In the genomic region with DNA sequence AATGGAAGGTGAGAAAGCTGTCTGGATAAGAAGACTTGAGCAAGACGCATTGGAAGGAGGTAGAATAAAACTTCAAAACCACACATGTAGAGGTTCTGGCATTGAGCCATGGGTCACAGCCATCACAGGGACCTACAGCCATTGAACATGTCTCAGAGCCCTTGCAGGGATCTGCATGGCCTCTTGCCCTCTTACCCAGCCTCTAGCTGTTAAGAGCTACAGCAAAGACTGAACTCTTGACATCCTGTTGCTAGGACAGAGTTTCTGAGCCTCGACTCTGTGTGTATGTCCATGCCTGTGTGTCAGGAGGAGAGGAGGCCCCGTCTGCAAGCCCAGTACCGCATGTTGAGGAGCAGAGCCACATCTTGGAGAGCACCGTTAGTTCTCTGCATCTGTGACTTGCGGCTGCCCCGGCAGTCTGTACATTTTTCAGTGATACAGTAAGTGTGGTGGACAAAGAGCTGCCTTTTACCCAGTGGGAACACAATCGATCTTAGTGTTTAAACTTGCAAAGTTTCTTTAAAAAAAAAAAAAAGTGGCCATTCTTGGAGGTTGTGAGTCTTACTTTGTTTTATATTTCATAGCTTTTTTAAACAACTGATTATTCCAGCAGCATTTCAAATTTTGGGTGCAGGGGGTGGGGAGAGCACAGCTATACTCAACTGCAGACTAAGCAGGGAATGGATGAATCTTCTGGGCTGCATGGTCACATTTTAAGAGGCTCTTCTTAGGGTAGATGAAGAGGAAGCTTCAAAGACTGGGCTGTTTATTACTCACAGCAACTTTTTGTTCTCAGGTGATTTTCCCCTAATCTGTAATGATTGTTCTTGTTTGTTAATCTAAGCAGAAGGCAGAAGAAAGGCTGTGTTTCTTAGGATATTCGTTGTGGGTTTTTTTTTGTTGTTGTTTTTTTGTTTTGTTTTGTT, we compare ENCODE assay signal across 24 cellular contexts.
A peak's percentile ranks its signal among the peaks of the same experiment; 100 is the strongest.
DNase-seq lines count a peak whose midpoint lies in the region; ATAC-seq, FAIRE-seq and TF ChIP-seq lines count a peak whose summit lies in the region.
"Had no signal": no experiment of that assay in that cellular context is flagged by ENCODE, and none has a peak within 500 bp of the region (broad histone marks: within the 10 kb centered on the region; RNA-seq: fewer than 3 reads in every experiment).

No MANE protein-coding gene starts in this region.

- H3K4me1 ChIP-seq in HepG2 (ENCODE audit: insufficient read depth, low read length) (peaks cover 14% of the 10 kb centered on the region), right lobe of liver (peaks cover 0 to 4% (median 0%) of the 10 kb centered on the region in 4 donors), GM23248 (ENCODE audit: insufficient read depth) (no peaks in the 10 kb centered on the region)
- H3K4me1 ChIP-seq: Peyer's patch, SJCRH30 had no signal

- H3K9me3 Mint-ChIP-seq in activated CD4-positive, alpha-beta T cell treated with anti-CD3 and anti-CD28 coated beads, Interleukin-2, amount 10 ng/mL, durations not matched to agents 7 days and 5 days: peaks cover 5% of the 10 kb centered on the region

- in situ Hi-C loops in HepG2 (cut with HindIII; ENCODE audit: extremely low pct_ligation_motif_present, low pct_unique_long_range_greater_than_20kb): no loop called here
- in situ Hi-C loops in GM23248 (cut with MboI): no loop called here

- H4K20me1 ChIP-seq in HepG2 (ENCODE audit: insufficient read depth, low read length): no peaks in the 10 kb centered on the region
- H4K20me1 ChIP-seq in GM23248 (ENCODE audit: insufficient read depth): no peaks in the 10 kb centered on the region

- H3K36me3 ChIP-seq in HepG2 (replicated peaks in 1 of 2; ENCODE audit: control insufficient read depth in 1 of 2, insufficient read depth in 2 of 2, low read length in 2 of 2) (no peaks in the 10 kb centered on the region), right lobe of liver (no peaks in the 10 kb centered on the region), GM23248 (ENCODE audit: low read depth) (no peaks in the 10 kb centered on the region)
- H3K36me3 ChIP-seq: Peyer's patch, SJCRH30 had no signal

- TF ChIP-seq CTCF in HepG2 (CRISPR knock-in tag; IDR thresholded peaks at IDR 0.05) (no peak), right lobe of liver (IDR thresholded peaks at IDR 0.05) (no peak), choroid plexus epithelial cell (conservative IDR thresholded peaks at IDR 0.05; ENCODE audit: low read depth, low read length) (no peak)

- DNase-seq in HepG2 (ENCODE audit: low spot score) (no peak), right lobe of liver (no peak), choroid plexus epithelial cell (ENCODE audit: low read depth) (peak; percentile 13), foreskin melanocyte (peak; percentile 88), GM23248 (no peak)
- DNase-seq in activated CD4-positive, alpha-beta T cell treated with anti-CD3 and anti-CD28 coated beads, Interleukin-2, amount 10 ng/mL, durations not matched to agents 7 days and 5 days: no peak
- DNase-seq: 8988T; DMS53; GDM1; H7; NCI-H1105; NCI-H2029 treated with DMSO at 0.1 percent for 48 hours; NCI-H226; NCI-H524; NCI-H774; NK-92 treated with Interleukin-12 subunit alpha and Interleukin-12 subunit beta, amount 100 ng/mL, for 24 hours; Peyer's patch; SJCRH30 had no signal

- no peak overlapping the region for H2AFZ ChIP-seq in HepG2 (ENCODE audit: low read length)
- no peak overlapping the region for H2AFZ ChIP-seq in GM23248

- no peaks in the 10 kb centered on the region for H3K9me2 ChIP-seq in GM23248 (ENCODE audit: insufficient read depth)

- no peak overlapping the region for H3K4me3 Mint-ChIP-seq in activated CD4-positive, alpha-beta T cell treated with anti-CD3 and anti-CD28 coated beads, Interleukin-2, amount 10 ng/mL, durations not matched to agents 7 days and 5 days
- H3K4me3 Mint-ChIP-seq: CD14-positive monocyte had no signal

- peaks cover 4% of the 10 kb centered on the region; the same call in 1 of the 2 replicates for H3F3A ChIP-seq in GM23248 (ENCODE audit: insufficient read depth)

- H3K79me2 ChIP-seq in HepG2 (ENCODE audit: insufficient read depth, low read length) (no peaks in the 10 kb centered on the region), GM23248 (ENCODE audit: insufficient read depth) (no peaks in the 10 kb centered on the region)

- H3K27ac ChIP-seq in HepG2 (ENCODE audit: extremely low read length, insufficient read depth, low read length) (no peak overlapping the region), right lobe of liver (no peak overlapping the region), GM23248 (no peak overlapping the region)
- H3K27ac ChIP-seq: HL-60, KMS-11, Peyer's patch, SJCRH30 had no signal

- no peaks in the 10 kb centered on the region for H3K27me3 Mint-ChIP-seq in activated CD4-positive, alpha-beta T cell treated with anti-CD3 and anti-CD28 coated beads, Interleukin-2, amount 10 ng/mL, durations not matched to agents 7 days and 5 days

- no peak overlapping the region for H3K4me3 ChIP-seq in HepG2 (replicated peaks in 1 of 3; ENCODE audit: insufficient read depth in 1 of 3, low read depth in 2 of 3, low read length in 3 of 3)
- no peak overlapping the region for H3K4me3 ChIP-seq in right lobe of liver
- no peak overlapping the region for H3K4me3 ChIP-seq in choroid plexus epithelial cell (ENCODE audit: low read depth, low read length)
- no peak overlapping the region for H3K4me3 ChIP-seq in GM23248
- H3K4me3 ChIP-seq: Peyer's patch, SJCRH30 had no signal

- H3K27ac Mint-ChIP-seq in activated CD4-positive, alpha-beta T cell treated with anti-CD3 and anti-CD28 coated beads, Interleukin-2, amount 10 ng/mL, durations not matched to agents 7 days and 5 days: no peak overlapping the region

- H3K9me3 ChIP-seq in HepG2 (ENCODE audit: low read length) (no peaks in the 10 kb centered on the region), right lobe of liver (no peaks in the 10 kb centered on the region), GM23248 (ENCODE audit: low read depth) (no peaks in the 10 kb centered on the region)
- H3K9me3 ChIP-seq: Peyer's patch, SJCRH30 had no signal

- no peak for TF ChIP-seq POLR2A in HepG2 (IDR thresholded peaks at IDR 0.05; ENCODE audit: insufficient read depth in 1 of 2, low read depth in 2 of 2, low read length in 2 of 2)
- TF ChIP-seq POLR2A in right lobe of liver (IDR thresholded peaks at IDR 0.05): no peak

- ATAC-seq in HepG2: peak; percentile 73
- ATAC-seq in right lobe of liver: no peak
- ATAC-seq in GM19452 (IDR thresholded peaks at IDR 0.05; ENCODE audit: unreplicated experiment): no peak
- no peak for ATAC-seq in HG02623 (IDR thresholded peaks at IDR 0.05; ENCODE audit: unreplicated experiment)

- CTCF ChIA-PET in HepG2 (lab: Yijun Ruan, JAX; ENCODE audit: low intra/inter-chr PET ratio, low total read pairs): no interaction called here
- CTCF ChIA-PET in activated CD4-positive, alpha-beta T cell treated with anti-CD3 and anti-CD28 coated beads, Interleukin-2, amount 10 ng/mL, durations not matched to agents 7 days and 5 days (lab: Charles Lee): interaction anchor here (0.7 kb wide), 1 partner anchor 644 kb away, joined by 5 read pairs; no protein-coding TSS in a partner anchor

- WGBS in HepG2 (ENCODE audit: low lambda C conversion rate): 10% methylated on average over 9 of the region's 9 CpGs
- WGBS in right lobe of liver (ENCODE audit: insufficient coverage, low coverage, low lambda C conversion rate, missing lambda C conversion rate): 79% methylated on average over 4 of the region's 9 CpGs
- WGBS in GM23248 (ENCODE audit: low coverage in 1 of 2, low lambda C conversion rate in 2 of 2, missing lambda C conversion rate in 2 of 2), 2 experiments: 53 to 61% methylated on average over 9 of the region's 9 CpGs

- POLR2A ChIA-PET in HepG2 (lab: Yijun Ruan, JAX): no interaction called here
- POLR2A ChIA-PET in activated CD4-positive, alpha-beta T cell treated with anti-CD3 and anti-CD28 coated beads, Interleukin-2, amount 10 ng/mL, durations not matched to agents 7 days and 5 days (lab: Charles Lee): interaction anchor here (0.5 to 0.7 kb wide), 2 partner anchors 141 to 192 kb away, joined by 3 to 4 read pairs; no protein-coding TSS in a partner anchor

- H3K27me3 ChIP-seq in HepG2 (ENCODE audit: control insufficient read depth in 1 of 2, insufficient read depth in 2 of 2, low read length in 2 of 2) (peaks cover 0 to 14% of the 10 kb centered on the region in 2 experiments; a peak in 2 of 5 replicates), right lobe of liver (no peaks in the 10 kb centered on the region), GM23248 (replicated peaks; ENCODE audit: insufficient read depth) (no peaks in the 10 kb centered on the region)
- H3K27me3 ChIP-seq: Peyer's patch, SJCRH30 had no signal

- TF ChIP-seq EP300 in HepG2 (IDR thresholded peaks at IDR 0.05; ENCODE audit: low read depth in 2 of 2, low read length in 2 of 2): no peak
- TF ChIP-seq EP300 in HepG2 (CRISPR knock-in tag; IDR thresholded peaks at IDR 0.05; ENCODE audit: borderline replicate concordance): no peak

- FAIRE-seq in HepG2 (lab: Jason Lieb, UNC): no peak
- FAIRE-seq: D721Med had no signal

- no peaks in the 10 kb centered on the region for H3K4me1 Mint-ChIP-seq in activated CD4-positive, alpha-beta T cell treated with anti-CD3 and anti-CD28 coated beads, Interleukin-2, amount 10 ng/mL, durations not matched to agents 7 days and 5 days

- no peaks in the 10 kb centered on the region for H3K36me3 Mint-ChIP-seq in activated CD4-positive, alpha-beta T cell treated with anti-CD3 and anti-CD28 coated beads, Interleukin-2, amount 10 ng/mL, durations not matched to agents 7 days and 5 days (ENCODE audit: low read depth)
- H3K36me3 Mint-ChIP-seq: CD14-positive monocyte had no signal

- no peak for TF ChIP-seq RAD21 in HepG2 (CRISPR knock-in tag; IDR thresholded peaks at IDR 0.05)

- H3K9ac ChIP-seq in HepG2 (ENCODE audit: insufficient read depth, low read depth, low read length) (no peak overlapping the region), GM23248 (no peak overlapping the region)
- H3K9ac ChIP-seq: KMS-11 had no signal

- H3K4me2 ChIP-seq in HepG2 (ENCODE audit: low read depth, low read length) (no peak overlapping the region; the same call in 1 of the 2 replicates), GM23248 (ENCODE audit: unreplicated experiment) (no peak overlapping the region)
- H3K4me2 ChIP-seq: KMS-11 had no signal

- intact Hi-C loops in HepG2 (cut with micrococcal nuclease; ENCODE audit: unreplicated experiment) (no loop called here), right lobe of liver (cut with DNase I) (no loop called here)

- no TSS peak for BruUV-seq in HepG2 (replicated peaks; lab: Mats Ljungman, UMichigan)

TF ChIP-seq in HepG2, 621 proteins besides CTCF, POLR2A, EP300 and RAD21 (continues in another document):
- no peak for TF ChIP-seq HNRNPH1 (optimal IDR thresholded peaks at IDR 0.05; ENCODE audit: low read depth, low read length)
- TF ChIP-seq GABPB1 (CRISPR knock-in tag; IDR thresholded peaks at IDR 0.05): no peak
- TF ChIP-seq HCFC1 (IDR thresholded peaks at IDR 0.05; ENCODE audit: low read depth, low read length): no peak
- peak; percentile 30; the same call in 1 of the 2 replicates for TF ChIP-seq SALL1 (CRISPR knock-in tag; IDR thresholded peaks at IDR 0.05)
- no peak for TF ChIP-seq ZNF335 (CRISPR knock-in tag; IDR thresholded peaks at IDR 0.05)
- TF ChIP-seq ZNF652 (CRISPR knock-in tag; IDR thresholded peaks at IDR 0.05; ENCODE audit: borderline replicate concordance, low read depth): no peak

Comparison
In these comparisons a context has a peak if more than half of its experiments do, and no peak if none do; other contexts are left out.
1. DNase-seq: peak in choroid plexus epithelial cell (single experiment) and foreskin melanocyte (single experiment); none in HepG2 (single experiment), right lobe of liver (0 of 3), activated CD4-positive, alpha-beta T cell treated with anti-CD3 and anti-CD28 coated beads, Interleukin-2, amount 10 ng/mL, durations not matched to agents 7 days and 5 days (single experiment) and GM23248 (single experiment).